In the genomic region with DNA sequence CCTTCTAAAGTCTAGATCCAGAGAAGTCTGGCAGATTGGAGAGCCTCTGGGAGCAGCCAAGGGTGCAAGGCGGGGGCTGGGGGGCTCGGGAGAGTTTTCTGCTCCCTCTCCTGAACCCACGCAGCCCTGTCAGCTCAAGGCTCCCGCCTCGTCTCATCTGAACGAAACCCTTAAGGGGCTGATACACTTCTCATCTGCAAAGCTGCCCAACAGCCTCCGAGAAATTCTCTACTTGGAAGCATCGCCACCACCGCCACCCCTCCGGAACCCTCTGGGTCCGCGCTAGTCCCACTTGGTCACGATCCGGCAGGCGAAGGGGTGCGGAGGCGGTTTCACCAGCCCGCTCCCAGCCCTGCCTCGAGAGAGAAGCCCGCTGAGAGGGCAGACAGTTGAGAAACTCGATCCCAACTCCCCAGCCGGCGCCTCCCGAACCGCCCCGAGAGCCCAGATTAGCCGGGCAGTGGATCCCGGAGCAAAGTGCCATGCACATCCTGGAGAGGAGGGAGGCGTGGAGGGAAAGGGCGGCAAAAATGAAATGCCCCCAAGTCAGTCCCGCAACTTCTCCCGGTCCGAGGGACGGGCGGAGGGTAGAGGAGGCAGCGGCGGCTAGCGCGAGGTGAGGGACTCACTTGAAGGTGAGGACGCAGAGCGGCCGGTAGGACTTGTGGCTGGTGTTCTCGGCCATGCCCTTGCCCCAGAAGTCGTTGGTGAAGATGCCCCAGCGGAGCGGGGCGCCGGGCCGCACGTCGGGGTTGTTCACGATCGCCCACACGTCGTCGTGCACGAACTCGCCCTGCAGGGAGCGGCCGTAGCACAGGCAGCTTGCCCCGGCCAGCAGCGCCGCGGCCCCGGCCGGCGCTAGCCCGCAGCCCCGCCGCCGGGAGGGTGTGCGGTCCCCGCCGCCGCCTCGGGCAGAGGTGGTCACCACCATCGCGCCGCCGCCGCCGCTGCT, we compare ENCODE assay signal across 9 cellular contexts. TPM values are rescaled to one million over a fixed set of nuclear protein-coding genes. Genes with fewer than 3 reads are reported as not detected.
A peak's percentile ranks its signal among the peaks of the same experiment; 100 is the strongest.
DNase-seq lines count a peak whose midpoint lies in the region; ATAC-seq and TF ChIP-seq lines count a peak whose summit lies in the region.
"Had no signal": no experiment of that assay in that cellular context is flagged by ENCODE, and none has a peak within 500 bp of the region (broad histone marks: within the 10 kb centered on the region; RNA-seq: fewer than 3 reads in every experiment).

No MANE protein-coding gene starts in this region.

- intact Hi-C loops in adrenal gland (cut with DNase I) = loop anchor here in 1 of 2 donors (5.0 kb wide), 1 partner anchor 231 kb away; no protein-coding TSS in a partner anchor
- intact Hi-C loops in gastrocnemius medialis (cut with DNase I; ENCODE audit: low total_unique reads) = loop anchor here (2.0 to 5.0 kb wide), 8 partner anchors 14 to 271 kb away; no protein-coding TSS in a partner anchor

- H3K4me3 ChIP-seq in AG04450 (ENCODE audit: low read depth, low read length) (peak overlapping the region; percentile 88), adrenal gland (peak overlapping the region in 3 of 4 donors; percentile 60 to 90 (median 67)), iPS DF 6.9 (ENCODE audit: low read length) (peak overlapping the region; percentile 43; the same call in 1 of the 2 replicates), gastrocnemius medialis (peak overlapping the region; percentile 65 to 85 (median 74))

- H3K27ac ChIP-seq in AG04450 (ENCODE audit: low read depth, low read length) (peak overlapping the region; percentile 86), adrenal gland (peak overlapping the region in 4 of 5 donors; percentile 66 to 90 (median 80)), iPS DF 6.9 (ENCODE audit: low read length) (no peak overlapping the region), gastrocnemius medialis (peak overlapping the region; percentile 86 to 99 (median 97))

- no peak for DNase-seq in AG04450 (ENCODE audit: low read depth, low spot score)
- peak; percentile 7 for DNase-seq in HuH-7 (ENCODE audit: low spot score)
- peak; percentile 40 to 72 (median 53) for DNase-seq in adrenal gland
- DNase-seq in iPS DF 6.9 (ENCODE audit: low read depth, low spot score) = no peak
- peak; percentile 38 to 66 for DNase-seq in gastrocnemius medialis
- DNase-seq in UCSD-AML1 (lab: John Stamatoyannopoulos, UW; ENCODE audit: unreplicated experiment) = no peak
- DNase-seq in Kasumi-1 (lab: John Stamatoyannopoulos, UW) = no peak

- POLR2A ChIA-PET in AG04450 (lab: Yijun Ruan, JAX) = interaction anchor here (1.0 to 1.5 kb wide), 4 partner anchors 14 to 44 kb away, joined by 3 to 6 read pairs (median 3); no protein-coding TSS in a partner anchor

- H3K27me3 ChIP-seq in AG04450 (ENCODE audit: control insufficient read depth, insufficient read depth, low read length) = peaks cover 6% of the 10 kb centered on the region
- no peaks in the 10 kb centered on the region for H3K27me3 ChIP-seq in adrenal gland
- H3K27me3 ChIP-seq in iPS DF 6.9 (ENCODE audit: control insufficient read depth, insufficient read depth, low read length) = no peaks in the 10 kb centered on the region
- no peaks in the 10 kb centered on the region for H3K27me3 ChIP-seq in gastrocnemius medialis

- CTCF ChIA-PET in AG04450 (lab: Charles Lee) = interaction anchor here (1.5 kb wide), 1 partner anchor 263 kb away, joined by 4 read pairs; no protein-coding TSS in a partner anchor

- in situ Hi-C loops in gastrocnemius medialis (cut with MboI; ENCODE audit: low sequenced_read_pairs in 4 of 4) = loop anchor here in 1 of 4 donors (10.0 kb wide), 1 partner anchor 238 kb away; no protein-coding TSS in a partner anchor

- H3K4me1 ChIP-seq in adrenal gland (replicated peaks in 1 of 2) (peaks cover 0 to 19% of the 10 kb centered on the region in 2 donors), iPS DF 6.9 (ENCODE audit: control insufficient read depth, insufficient read depth, low read length) (no peaks in the 10 kb centered on the region), gastrocnemius medialis (peaks cover 30 to 33% of the 10 kb centered on the region in 2 donors)

- WGBS in adrenal gland, 4 donors = 0 to 2% (median 1%) methylated on average over 25 to 82 of the region's 82 CpGs
- no CpG with 5 or more reads among the region's 82 CpGs for WGBS in iPS DF 6.9 (ENCODE audit: insufficient coverage, insufficient read length)

- no peaks in the 10 kb centered on the region for H3K9me3 ChIP-seq in AG04450 (ENCODE audit: control insufficient read depth, insufficient read depth, low read length)
- no peaks in the 10 kb centered on the region for H3K9me3 ChIP-seq in adrenal gland (replicated peaks in 1 of 3)
- no peaks in the 10 kb centered on the region for H3K9me3 ChIP-seq in iPS DF 6.9 (ENCODE audit: control insufficient read depth, insufficient read depth, low read length)
- H3K9me3 ChIP-seq in gastrocnemius medialis = no peaks in the 10 kb centered on the region

- peak; percentile 11 for ATAC-seq in GM19395 (IDR thresholded peaks at IDR 0.05; ENCODE audit: unreplicated experiment)
- peak; percentile 63 to 70 for ATAC-seq in gastrocnemius medialis

- H3K36me3 ChIP-seq in adrenal gland (replicated peaks in 1 of 2) (no peaks in the 10 kb centered on the region), iPS DF 6.9 (ENCODE audit: control insufficient read depth, insufficient read depth, low read length) (no peaks in the 10 kb centered on the region), gastrocnemius medialis (no peaks in the 10 kb centered on the region)

- no peak for TF ChIP-seq POLR2A in adrenal gland (IDR thresholded peaks at IDR 0.05)
- TF ChIP-seq POLR2A in gastrocnemius medialis (IDR thresholded peaks at IDR 0.05) = peak in 1 of 2 donors; percentile 7

- no peak for TF ChIP-seq CTCF in AG04450 (IDR thresholded peaks at IDR 0.05; ENCODE audit: low read depth, low read length)
- peak in 1 of 6 experiments; percentile 1 for TF ChIP-seq CTCF in adrenal gland (IDR thresholded peaks at IDR 0.05)
- TF ChIP-seq CTCF in gastrocnemius medialis (IDR thresholded peaks at IDR 0.05 in 4 of 5, conservative IDR thresholded peaks at IDR 0.05 in 1 of 5) = no peak

RNA-seq across cellular contexts. Expression of a gene that starts 0.6 kb away (rescaled TPM):
- polyA plus RNA-seq in AG04450 (2011; rRNA removed) = 59.8 and 66.8 TPM in 2 replicates
- polyA minus RNA-seq in AG04450 (2011; rRNA and poly(A)+ RNA removed) = 127 and 131 TPM in 2 replicates
- total RNA-seq in adrenal gland = 10 to 100 TPM; 29.3 to 82.2 (median 47.2) TPM
- polyA plus RNA-seq in adrenal gland = 10 to 100 TPM in 1 of 3 donors, 1 to 10 TPM in 2; 5.1 to 24.9 (median 7.3) TPM
- total RNA-seq in gastrocnemius medialis = 10 to 100 TPM; 38.5 to 83.5 (median 42.6) TPM
- total RNA-seq: natural killer cell treated with Interleukin-12 subunit alpha and Interleukin-12 subunit beta and Interleukin-15 and Interleukin-18, amount 100 ng/mL, for 72 hours had no signal

Comparison
In these comparisons a context has a peak if more than half of its experiments do, and no peak if none do; other contexts are left out.
1. DNase-seq: peak in HuH-7 (single experiment), adrenal gland (7 of 7) and gastrocnemius medialis (2 of 2); none in AG04450 (single experiment), iPS DF 6.9 (single experiment), UCSD-AML1 (single experiment) and Kasumi-1 (0 of 2).
2. Peak in every context shown above with its lines, with median percentiles within 50 percentile points of each other: H3K4me3 ChIP-seq.